ENCODE assay signal across 8 cellular contexts in the genomic region with DNA sequence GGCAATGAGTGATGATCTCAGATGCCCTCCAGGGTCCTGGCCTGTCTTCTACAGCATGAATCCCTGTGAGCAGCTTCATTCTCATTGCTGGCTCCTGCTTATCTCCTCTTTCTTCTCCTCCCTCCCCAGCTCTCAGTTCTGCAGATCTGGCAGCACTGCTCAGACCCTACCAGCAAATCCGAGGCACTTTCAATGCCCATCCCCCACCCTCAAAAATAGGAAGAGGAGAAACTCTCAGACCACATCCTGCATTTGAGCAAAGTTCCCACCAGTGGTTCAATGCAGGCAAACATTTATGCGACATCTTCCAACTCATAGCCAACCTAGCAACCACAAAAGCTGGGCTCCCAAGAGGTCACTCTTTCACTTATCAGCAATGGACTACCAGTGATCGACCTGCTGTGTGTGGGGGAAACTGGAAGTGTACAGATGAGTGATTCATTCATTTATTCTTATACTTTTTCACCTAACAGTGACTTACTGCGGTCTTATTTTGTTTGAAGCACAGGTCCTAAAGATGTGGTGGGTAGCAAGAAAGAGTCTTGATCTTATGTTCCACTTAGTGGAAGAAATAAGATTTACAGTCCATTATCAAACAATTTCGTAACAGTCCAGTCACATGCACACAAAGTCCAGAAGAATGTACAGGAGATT. TPM values are rescaled to one million over a fixed set of nuclear protein-coding genes. Genes with fewer than 3 reads are reported as not detected.
DNase-seq lines count a peak whose midpoint lies in the region; ATAC-seq and TF ChIP-seq lines count a peak whose summit lies in the region.

No MANE protein-coding gene starts in this region.

- H4K8ac ChIP-seq in IMR-90 (ENCODE audit: low read depth in 2 of 2, low read length in 2 of 2) = no peak overlapping the region

- peaks cover 5% of the 10 kb centered on the region for H3K36me3 Mint-ChIP-seq in activated T-helper 1 cell treated with anti-CD3 and anti-CD28 coated beads, Interleukin-12 subunit alpha, Interleukin-12 subunit beta, Interleukin-2, Interleukin-4 antibody, amounts not matched to agents 30 ng/mL and 10 ng/mL and 1 ng/mL, durations not matched to agents 14 hours and 24 hours and 36 hours (ENCODE audit: low read depth)
- H3K36me3 Mint-ChIP-seq in glutamatergic neuron (ENCODE audit: unreplicated experiment) = no peaks in the 10 kb centered on the region

- H3K9me3 ChIP-seq in IMR-90 (ENCODE audit: control insufficient read depth, insufficient read depth, low read length) = no peaks in the 10 kb centered on the region

- in situ Hi-C loops in IMR-90 (cut with MboI; ENCODE audit: low sequenced_read_pairs) = loop anchor here (5.0 to 10.0 kb wide), 4 partner anchors 113 to 543 kb away; no protein-coding TSS in a partner anchor

- H3K9me3 Mint-ChIP-seq in activated T-helper 1 cell treated with anti-CD3 and anti-CD28 coated beads, Interleukin-12 subunit alpha, Interleukin-12 subunit beta, Interleukin-2, Interleukin-4 antibody, amounts not matched to agents 30 ng/mL and 10 ng/mL and 1 ng/mL, durations not matched to agents 14 hours and 24 hours and 36 hours = no peaks in the 10 kb centered on the region
- H3K9me3 Mint-ChIP-seq in glutamatergic neuron (ENCODE audit: unreplicated experiment) = no peaks in the 10 kb centered on the region

- H3K56ac ChIP-seq in IMR-90 (ENCODE audit: extremely low read depth, insufficient read depth, low read length) = no peak overlapping the region

- H3K9me1 ChIP-seq in IMR-90 (ENCODE audit: insufficient read depth, low read length) = no peaks in the 10 kb centered on the region

- no peak overlapping the region for H3K4ac ChIP-seq in IMR-90 (ENCODE audit: low read depth, low read length)

- no peak overlapping the region for H3K18ac ChIP-seq in IMR-90 (ENCODE audit: low read depth, low read length)

- dilution Hi-C loops in IMR-90 (cut with HindIII; ENCODE audit: low sequenced_read_pairs, unreplicated experiment) = no loop called here

- peaks cover 93% of the 10 kb centered on the region for H3K4me1 Mint-ChIP-seq in activated T-helper 1 cell treated with anti-CD3 and anti-CD28 coated beads, Interleukin-12 subunit alpha, Interleukin-12 subunit beta, Interleukin-2, Interleukin-4 antibody, amounts not matched to agents 30 ng/mL and 10 ng/mL and 1 ng/mL, durations not matched to agents 14 hours and 24 hours and 36 hours (ENCODE audit: low read depth)
- H3K4me1 Mint-ChIP-seq in glutamatergic neuron (ENCODE audit: low read depth, unreplicated experiment) = peaks cover 2% of the 10 kb centered on the region

- DNase-seq in IMR-90 = peak; percentile 8
- DNase-seq in activated T-helper 1 cell treated with anti-CD3 and anti-CD28 coated beads, Interleukin-12 subunit alpha, Interleukin-12 subunit beta, Interleukin-2, Interleukin-4 antibody, amounts not matched to agents 30 ng/mL and 10 ng/mL and 1 ng/mL, durations not matched to agents 14 hours and 24 hours and 36 hours (ENCODE audit: low spot score) = peak; percentile 67
- DNase-seq in putamen (ENCODE audit: low spot score) = peak; percentile 22
- DNase-seq in HuH-7 (ENCODE audit: low spot score) = no peak
- no peak for DNase-seq in glutamatergic neuron
- DNase-seq in NCI-H187 (lab: John Stamatoyannopoulos, UW) = no peak

- WGBS in IMR-90 (ENCODE audit: extremely low coverage in 2 of 2, insufficient read length in 1 of 2), 2 experiments = 0% methylated on average over 1 of the region's 5 CpGs; no CpG with 5 or more reads in 1 of the 2 experiments

- H4K5ac ChIP-seq in IMR-90 (ENCODE audit: low read depth, low read length) = no peak overlapping the region

- no TSS peak for BruUV-seq in IMR-90 (replicated peaks; lab: Mats Ljungman, UMichigan)

- peak overlapping the region; percentile 78 for H3K4me3 Mint-ChIP-seq in activated T-helper 1 cell treated with anti-CD3 and anti-CD28 coated beads, Interleukin-12 subunit alpha, Interleukin-12 subunit beta, Interleukin-2, Interleukin-4 antibody, amounts not matched to agents 30 ng/mL and 10 ng/mL and 1 ng/mL, durations not matched to agents 14 hours and 24 hours and 36 hours
- H3K4me3 Mint-ChIP-seq in glutamatergic neuron (ENCODE audit: unreplicated experiment) = no peak overlapping the region

- no peak overlapping the region for H2AFZ ChIP-seq in IMR-90 (replicated peaks; ENCODE audit: low read length, poor library complexity)

- H4K20me1 ChIP-seq in IMR-90 (ENCODE audit: insufficient read depth, low read length) = no peaks in the 10 kb centered on the region

- no peak overlapping the region for H3K14ac ChIP-seq in IMR-90 (replicated peaks; ENCODE audit: low read depth, low read length)

- TF ChIP-seq POLR2A in GM15510 (IDR thresholded peaks at IDR 0.05; ENCODE audit: borderline replicate concordance, extremely low read depth, insufficient read length) (peak; percentile 30), IMR-90 (IDR thresholded peaks at IDR 0.05; ENCODE audit: low read depth, low read length) (no peak)

- no peak for TF ChIP-seq CTCF in IMR-90 (conservative IDR thresholded peaks at IDR 0.05; ENCODE audit: low read depth, low read length)
- no peak for TF ChIP-seq CTCF in glutamatergic neuron (IDR thresholded peaks at IDR 0.05; ENCODE audit: partially characterized antibody, unreplicated experiment)

- H3K4me2 ChIP-seq in IMR-90 (ENCODE audit: low read depth, low read length) = no peak overlapping the region

- POLR2A ChIA-PET in IMR-90 (lab: Charles Lee; ENCODE audit: unreplicated experiment) = no interaction called here

- peaks cover 5% of the 10 kb centered on the region for H3K4me1 ChIP-seq in IMR-90 (ENCODE audit: control insufficient read depth, insufficient read depth, low read length)

- H3K4me3 ChIP-seq in IMR-90 (ENCODE audit: insufficient read depth, low read depth, low read length) = no peak overlapping the region

- no peaks in the 10 kb centered on the region for H3K27me3 ChIP-seq in IMR-90 (ENCODE audit: control insufficient read depth, insufficient read depth, low read length)

- H3K27ac ChIP-seq in IMR-90 (ENCODE audit: insufficient read depth, low read length) = no peak overlapping the region

- no peak overlapping the region for H2BK5ac ChIP-seq in IMR-90 (ENCODE audit: low read depth, low read length, poor library complexity, severe bottlenecking)

- peak overlapping the region; percentile 98 for H3K27ac Mint-ChIP-seq in activated T-helper 1 cell treated with anti-CD3 and anti-CD28 coated beads, Interleukin-12 subunit alpha, Interleukin-12 subunit beta, Interleukin-2, Interleukin-4 antibody, amounts not matched to agents 30 ng/mL and 10 ng/mL and 1 ng/mL, durations not matched to agents 14 hours and 24 hours and 36 hours
- H3K27ac Mint-ChIP-seq in glutamatergic neuron (ENCODE audit: unreplicated experiment) = no peak overlapping the region

- no peaks in the 10 kb centered on the region for H3K36me3 ChIP-seq in IMR-90 (ENCODE audit: control insufficient read depth, insufficient read depth, low read length)

- no peak overlapping the region for H3K9ac ChIP-seq in IMR-90 (ENCODE audit: low read depth, low read length)

- no peak overlapping the region for H3K23ac ChIP-seq in IMR-90 (ENCODE audit: low read depth, low read length)

- H2BK15ac ChIP-seq in IMR-90 (ENCODE audit: low read depth, low read length) = no peak overlapping the region

- no peak overlapping the region for H2AK9ac ChIP-seq in IMR-90 (replicated peaks; ENCODE audit: low read depth, low read length, poor library complexity)

- intact Hi-C loops in IMR-90 (cut with micrococcal nuclease) = loop anchor here (2.0 to 10.0 kb wide), 3 partner anchors 83 to 546 kb away; no protein-coding TSS in a partner anchor
- intact Hi-C loops in activated T-helper 1 cell treated with anti-CD3 and anti-CD28 coated beads, Interleukin-12 subunit alpha, Interleukin-12 subunit beta, Interleukin-2, Interleukin-4 antibody, amounts not matched to agents 30 ng/mL and 10 ng/mL and 1 ng/mL, durations not matched to agents 14 hours and 24 hours and 36 hours (cut with micrococcal nuclease) = loop anchor here (1.0 to 10.0 kb wide), 11 partner anchors 7 to 286 kb away; partner anchors contain the start of genes ATP5PB, C1orf162, CEPT1 and DENND2D

- H4K91ac ChIP-seq in IMR-90 (ENCODE audit: insufficient read depth, low read depth, low read length) = no peak overlapping the region

- H3K27me3 Mint-ChIP-seq in activated T-helper 1 cell treated with anti-CD3 and anti-CD28 coated beads, Interleukin-12 subunit alpha, Interleukin-12 subunit beta, Interleukin-2, Interleukin-4 antibody, amounts not matched to agents 30 ng/mL and 10 ng/mL and 1 ng/mL, durations not matched to agents 14 hours and 24 hours and 36 hours (ENCODE audit: insufficient read depth) = no peaks in the 10 kb centered on the region
- peaks cover 3% of the 10 kb centered on the region for H3K27me3 Mint-ChIP-seq in glutamatergic neuron (ENCODE audit: unreplicated experiment)

- H2BK20ac ChIP-seq in IMR-90 (ENCODE audit: low read depth, low read length) = no peak overlapping the region

- no peak overlapping the region for H2BK120ac ChIP-seq in IMR-90 (ENCODE audit: low read depth, low read length)

- H3K79me1 ChIP-seq in IMR-90 (ENCODE audit: low read depth in 1 of 2, low read length in 2 of 2) = no peaks in the 10 kb centered on the region

- no peak for TF ChIP-seq RAD21 in IMR-90 (IDR thresholded peaks at IDR 0.05; ENCODE audit: low read length)

- no peak overlapping the region for H2AK5ac ChIP-seq in IMR-90 (ENCODE audit: low read depth, low read length)

- CTCF ChIA-PET in IMR-90 (lab: Yijun Ruan, JAX) = interaction anchor here (0.8 to 2.0 kb wide), 3 partner anchors 112 to 216 kb away, joined by 3 to 5 read pairs (median 3); no protein-coding TSS in a partner anchor

- peak; percentile 44 for ATAC-seq in GM21526 (IDR thresholded peaks at IDR 0.05; ENCODE audit: low FRiP score, unreplicated experiment)
- no peak for ATAC-seq in IMR-90 (ENCODE audit: low read depth)

TF ChIP-seq in IMR-90, 13 proteins besides CTCF, POLR2A, EP300 and RAD21 (continues in another document):
- TF ChIP-seq FOS (IDR thresholded peaks at IDR 0.05; ENCODE audit: low read depth, low read length) = no peak

RNA-seq across cellular contexts. Expression of gene CHI3L2, which starts 5.8 kb away (rescaled TPM):
- 0.18 TPM in 1 of 2 replicates, not detected in the other for total RNA-seq in IMR-90 (2012; rRNA removed)
- 0.19 and 0.39 TPM in 2 replicates for polyA plus RNA-seq in IMR-90 (2012; rRNA removed)
- polyA plus RNA-seq in IMR-90 (2012; cell fraction: cytosol; rRNA removed) = 0.34 and 0.39 TPM in 2 replicates
- polyA plus RNA-seq in IMR-90 (2012; cell fraction: nucleus; rRNA removed; ENCODE audit: low replicate concordance) = 0.15 and 0.24 TPM in 2 replicates
- total RNA-seq in activated T-helper 1 cell treated with anti-CD3 and anti-CD28 coated beads, Interleukin-12 subunit alpha, Interleukin-12 subunit beta, Interleukin-2, Interleukin-4 antibody, amounts not matched to agents 30 ng/mL and 10 ng/mL and 1 ng/mL, durations not matched to agents 14 hours and 24 hours and 36 hours = 2.8 and 4.0 TPM in 2 replicates
- total RNA-seq in glutamatergic neuron (ENCODE audit: unreplicated experiment) = not detected

RNA-seq across cellular contexts. Expression of gene DENND2D, which starts 21.3 kb away (rescaled TPM):
- 0.83 and 0.90 TPM in 2 replicates for total RNA-seq in IMR-90 (2012; rRNA removed)
- 0.72 and 0.86 TPM in 2 replicates for polyA plus RNA-seq in IMR-90 (2012; rRNA removed)
- polyA plus RNA-seq in IMR-90 (2012; cell fraction: cytosol; rRNA removed) = 0.70 and 0.77 TPM in 2 replicates
- polyA plus RNA-seq in IMR-90 (2012; cell fraction: nucleus; rRNA removed; ENCODE audit: low replicate concordance) = 0.60 and 1.7 TPM in 2 replicates
- 205 and 206 TPM in 2 replicates for total RNA-seq in activated T-helper 1 cell treated with anti-CD3 and anti-CD28 coated beads, Interleukin-12 subunit alpha, Interleukin-12 subunit beta, Interleukin-2, Interleukin-4 antibody, amounts not matched to agents 30 ng/mL and 10 ng/mL and 1 ng/mL, durations not matched to agents 14 hours and 24 hours and 36 hours
- total RNA-seq in glutamatergic neuron (ENCODE audit: unreplicated experiment) = not detected

Comparison
In these comparisons a context has a peak if more than half of its experiments do, and no peak if none do; other contexts are left out.
1. DNase-seq: peak in IMR-90 (single experiment), activated T-helper 1 cell treated with anti-CD3 and anti-CD28 coated beads, Interleukin-12 subunit alpha, Interleukin-12 subunit beta, Interleukin-2, Interleukin-4 antibody, amounts not matched to agents 30 ng/mL and 10 ng/mL and 1 ng/mL, durations not matched to agents 14 hours and 24 hours and 36 hours (single experiment) and putamen (single experiment); none in HuH-7 (single experiment), glutamatergic neuron (single experiment) and NCI-H187 (0 of 2).
2. RNA of gene DENND2D, which starts 21.3 kb away (total RNA-seq): 205 to 206 TPM in activated T-helper 1 cell treated with anti-CD3 and anti-CD28 coated beads, Interleukin-12 subunit alpha, Interleukin-12 subunit beta, Interleukin-2, Interleukin-4 antibody, amounts not matched to agents 30 ng/mL and 10 ng/mL and 1 ng/mL, durations not matched to agents 14 hours and 24 hours and 36 hours; 0.83 to 0.90 TPM in IMR-90 and not detected in glutamatergic neuron (single experiment); every median in the first group is over 100 times any median in the second.